1 cellular context compared by ENCODE assay signal in genomic region chr9:37032713-37033112, GRCh38.
TF ChIP-seq lines count a peak whose summit lies in the region.

No MANE protein-coding gene starts in this region.

TF ChIP-seq in GM12878, 131 proteins besides CTCF, POLR2A, EP300 and RAD21 (continued from another document):
- TF ChIP-seq NR2F1 (conservative IDR thresholded peaks at IDR 0.05) (0 out of 2 replicates have a peak, but pooled peaks have one; percentile 13), BACH1 (IDR thresholded peaks at IDR 0.05; ENCODE audit: borderline replicate concordance) (peak; percentile 62; the same call in 1 of the 2 replicates), RB1 (IDR thresholded peaks at IDR 0.05; ENCODE audit: borderline replicate concordance) (no peak), TCF12 (IDR thresholded peaks at IDR 0.05; ENCODE audit: low read depth, low read length) (0 out of 2 replicates have a peak, but pooled peaks have one; percentile 2), IKZF1 (conservative IDR thresholded peaks at IDR 0.05) (peak; percentile 37; the same call in 1 of the 2 replicates), POLR2AphosphoS5 (IDR thresholded peaks at IDR 0.05; ENCODE audit: low read length) (peak; percentile 46; the same call in 1 of the 2 replicates), PKNOX1 (IDR thresholded peaks at IDR 0.05) (peak; percentile 15; the same call in 1 of the 2 replicates), ZNF687 (IDR thresholded peaks at IDR 0.05) (peak; percentile 73), YY1 (IDR thresholded peaks at IDR 0.05; ENCODE audit: low read depth, low read length) (peak; percentile 27; the same call in 1 of the 2 replicates), LARP7 (IDR thresholded peaks at IDR 0.05) (peak; percentile 40; the same call in 1 of the 2 replicates), MAX (IDR thresholded peaks at IDR 0.05; ENCODE audit: low read depth, low read length) (0 out of 2 replicates have a peak, but pooled peaks have one; percentile 68), SRF (IDR thresholded peaks at IDR 0.05; ENCODE audit: low read depth in 2 of 2, low read length in 2 of 2) (no peak), BHLHE40 (IDR thresholded peaks at IDR 0.05; ENCODE audit: borderline replicate concordance in 1 of 2, low read depth in 2 of 2, low read length in 1 of 2) (peak in 1 of 2 experiments; percentile 54; a peak in 1 of 4 replicates), MXI1 (IDR thresholded peaks at IDR 0.05; ENCODE audit: low read depth, low read length) (peak; percentile 38; the same call in 1 of the 2 replicates), IRF3 (IDR thresholded peaks at IDR 0.05) (no peak), HDGF (IDR thresholded peaks at IDR 0.05) (peak; percentile 65; the same call in 1 of the 2 replicates), RELA (IDR thresholded peaks at IDR 0.05; ENCODE audit: borderline replicate concordance, partially characterized antibody) (no peak), NKRF (conservative IDR thresholded peaks at IDR 0.05) (0 out of 2 replicates have a peak, but pooled peaks have one; percentile 52)
